In genomic region chrX:7926501-7926900, GRCh38 we compare ENCODE assay signal across 8 cellular contexts. TPM values are rescaled to one million over a fixed set of nuclear protein-coding genes. Genes with fewer than 3 reads are reported as not detected.
A peak's percentile ranks its signal among the peaks of the same experiment; 100 is the strongest.
DNase-seq lines count a peak whose midpoint lies in the region; ATAC-seq and TF ChIP-seq lines count a peak whose summit lies in the region.

No MANE protein-coding gene starts in this region.

- peaks cover 0 to 18% (median 3%) of the 10 kb centered on the region in 12 donors for H3K4me1 ChIP-seq in heart left ventricle
- H3K4me1 ChIP-seq in upper lobe of left lung, result peaks cover 0 to 25% (median 3%) of the 10 kb centered on the region in 4 donors

- H3K4me3 ChIP-seq in heart left ventricle, result peak overlapping the region; percentile 29 to 73 (median 58)
- H3K4me3 ChIP-seq in upper lobe of left lung, result peak overlapping the region in 3 of 4 donors; percentile 57 to 59 (median 58)

- CTCF ChIA-PET in MCF 10A (lab: Yijun Ruan, JAX), result interaction anchor here (0.6 to 2.7 kb wide), 4 partner anchors 10 to 824 kb away, joined by 3 to 7 read pairs (median 3); no protein-coding TSS in a partner anchor

- DNase-seq in heart left ventricle, result no peak
- DNase-seq in left ventricle myocardium superior, result no peak
- peak; percentile 7 for DNase-seq in MCF 10A (ENCODE audit: unreplicated experiment)
- DNase-seq in memory B cell (ENCODE audit: low spot score in 2 of 2), result no peak
- no peak for DNase-seq in upper lobe of left lung
- DNase-seq in COLO668 (lab: John Stamatoyannopoulos, UW; ENCODE audit: unreplicated experiment), result no peak
- no peak for DNase-seq in SHP77 (lab: John Stamatoyannopoulos, UW)
- DNase-seq in hypothalamus (lab: John Stamatoyannopoulos, UW), result no peak

- H3K36me3 Mint-ChIP-seq in MCF 10A (ENCODE audit: insufficient read depth, unreplicated experiment), result peaks cover 32% of the 10 kb centered on the region
- H3K36me3 Mint-ChIP-seq in memory B cell, result peaks cover 4% of the 10 kb centered on the region

- TF ChIP-seq POLR2A in heart left ventricle (IDR thresholded peaks at IDR 0.05), result no peak
- no peak for TF ChIP-seq POLR2A in upper lobe of left lung (IDR thresholded peaks at IDR 0.05)

- TF ChIP-seq CTCF in heart left ventricle (IDR thresholded peaks at IDR 0.05), result no peak
- no peak for TF ChIP-seq CTCF in MCF 10A (IDR thresholded peaks at IDR 0.05; ENCODE audit: unreplicated experiment)
- TF ChIP-seq CTCF in upper lobe of left lung (IDR thresholded peaks at IDR 0.05), result no peak

- TF ChIP-seq EP300 in upper lobe of left lung (IDR thresholded peaks at IDR 0.05), result no peak

- H3K9me3 Mint-ChIP-seq in MCF 10A (ENCODE audit: unreplicated experiment) (no peaks in the 10 kb centered on the region), memory B cell (no peaks in the 10 kb centered on the region)

- ATAC-seq in heart left ventricle, result no peak
- ATAC-seq in left ventricle myocardium superior, result no peak
- no peak for ATAC-seq in memory B cell (ENCODE audit: low read depth)
- ATAC-seq in upper lobe of left lung (ENCODE audit: low FRiP score in 2 of 2), result no peak

- peak overlapping the region; percentile 95 for H3K27ac Mint-ChIP-seq in MCF 10A (ENCODE audit: low read depth, unreplicated experiment)
- peak overlapping the region; percentile 50 for H3K27ac Mint-ChIP-seq in memory B cell

- WGBS in heart left ventricle, 4 donors, result 86 to 95% (median 89%) methylated on average over 5 of the region's 5 CpGs
- WGBS in upper lobe of left lung, 2 donors, result 85 to 90% methylated on average over 4 to 5 of the region's 5 CpGs

- POLR2A ChIA-PET in MCF 10A (lab: Yijun Ruan, JAX), result no interaction called here

- H3K27ac ChIP-seq in heart left ventricle (peak overlapping the region in 11 of 12 donors; percentile 60 to 88 (median 76)), upper lobe of left lung (peak overlapping the region in 3 of 4 donors; percentile 72 to 85 (median 84))

- H3K4me1 Mint-ChIP-seq in MCF 10A (ENCODE audit: insufficient read depth, unreplicated experiment), result peaks cover 5% of the 10 kb centered on the region
- H3K4me1 Mint-ChIP-seq in memory B cell, result peaks cover 5% of the 10 kb centered on the region

- intact Hi-C loops in heart left ventricle (cut with DNase I) (loop anchor here in 1 of 10 donors (10.0 kb wide), 1 partner anchor 792 kb away; no protein-coding TSS in a partner anchor), left ventricle myocardium superior (cut with micrococcal nuclease) (no loop called here), MCF 10A (cut with micrococcal nuclease) (loop anchor here (5.0 kb wide), 1 partner anchor 779 kb away; the partner anchor contains the start of genes PUDP and STS)

- H3K36me3 ChIP-seq in heart left ventricle (peaks cover 0 to 5% (median 3%) of the 10 kb centered on the region in 9 donors), upper lobe of left lung (peaks cover 0 to under 1% (median 0%) of the 10 kb centered on the region in 4 donors)

- H3K4me3 Mint-ChIP-seq in MCF 10A (ENCODE audit: unreplicated experiment), result peak overlapping the region; percentile 81
- peak overlapping the region; percentile 88 for H3K4me3 Mint-ChIP-seq in memory B cell

- H3K9me3 ChIP-seq in heart left ventricle (no peaks in the 10 kb centered on the region), upper lobe of left lung (no peaks in the 10 kb centered on the region)

- BruUV-seq in MCF 10A (replicated peaks; lab: Mats Ljungman, UMichigan), result no TSS peak

- H3K27me3 ChIP-seq in heart left ventricle (peaks cover 0 to 3% (median 0%) of the 10 kb centered on the region in 9 donors), upper lobe of left lung (no peaks in the 10 kb centered on the region)

- no peaks in the 10 kb centered on the region for H3K27me3 Mint-ChIP-seq in MCF 10A (ENCODE audit: insufficient read depth, unreplicated experiment)
- no peaks in the 10 kb centered on the region for H3K27me3 Mint-ChIP-seq in memory B cell

RNA-seq across cellular contexts. Expression of gene PNPLA4, which starts 0.7 kb away (rescaled TPM):
- 10 to 100 TPM; 25.6 to 76.3 (median 37.3) TPM for total RNA-seq in heart left ventricle
- 10 to 100 TPM; 15.0 to 27.7 TPM for polyA plus RNA-seq in heart left ventricle
- 38.4 TPM for total RNA-seq in left ventricle myocardium superior
- 45.1 and 47.4 TPM in 2 replicates for total RNA-seq in MCF 10A (2022)
- 10 to 100 TPM in 3 of 6 donors, 1 to 10 TPM in 3; 2.1 to 20.4 (median 10.2) TPM for total RNA-seq in upper lobe of left lung
